ENCODE assay signal across 1 cellular context in genomic region chr9:112717669-112718331, GRCh38.
A peak's percentile ranks its signal among the peaks of the same experiment; 100 is the strongest.
TF ChIP-seq lines count a peak whose summit lies in the region.

Gene INIP (minus strand): TSS chr9:112718117. CDS start chr9:112716485, 1,632 bp downstream.

TF ChIP-seq in HepG2, 621 proteins besides CTCF, POLR2A, EP300 and RAD21 (continued from another document and continues in another):
- no peak for TF ChIP-seq NAIF1 (CRISPR knock-in tag; IDR thresholded peaks at IDR 0.05; ENCODE audit: borderline replicate concordance)
- no peak for TF ChIP-seq MTA1 (CRISPR knock-in tag; IDR thresholded peaks at IDR 0.05; ENCODE audit: borderline replicate concordance)
- TF ChIP-seq ZNF441 (CRISPR knock-in tag; IDR thresholded peaks at IDR 0.05; ENCODE audit: borderline replicate concordance): no peak
- no peak for TF ChIP-seq NCOA1 (CRISPR knock-in tag; IDR thresholded peaks at IDR 0.05)
- TF ChIP-seq, protein P1, sequence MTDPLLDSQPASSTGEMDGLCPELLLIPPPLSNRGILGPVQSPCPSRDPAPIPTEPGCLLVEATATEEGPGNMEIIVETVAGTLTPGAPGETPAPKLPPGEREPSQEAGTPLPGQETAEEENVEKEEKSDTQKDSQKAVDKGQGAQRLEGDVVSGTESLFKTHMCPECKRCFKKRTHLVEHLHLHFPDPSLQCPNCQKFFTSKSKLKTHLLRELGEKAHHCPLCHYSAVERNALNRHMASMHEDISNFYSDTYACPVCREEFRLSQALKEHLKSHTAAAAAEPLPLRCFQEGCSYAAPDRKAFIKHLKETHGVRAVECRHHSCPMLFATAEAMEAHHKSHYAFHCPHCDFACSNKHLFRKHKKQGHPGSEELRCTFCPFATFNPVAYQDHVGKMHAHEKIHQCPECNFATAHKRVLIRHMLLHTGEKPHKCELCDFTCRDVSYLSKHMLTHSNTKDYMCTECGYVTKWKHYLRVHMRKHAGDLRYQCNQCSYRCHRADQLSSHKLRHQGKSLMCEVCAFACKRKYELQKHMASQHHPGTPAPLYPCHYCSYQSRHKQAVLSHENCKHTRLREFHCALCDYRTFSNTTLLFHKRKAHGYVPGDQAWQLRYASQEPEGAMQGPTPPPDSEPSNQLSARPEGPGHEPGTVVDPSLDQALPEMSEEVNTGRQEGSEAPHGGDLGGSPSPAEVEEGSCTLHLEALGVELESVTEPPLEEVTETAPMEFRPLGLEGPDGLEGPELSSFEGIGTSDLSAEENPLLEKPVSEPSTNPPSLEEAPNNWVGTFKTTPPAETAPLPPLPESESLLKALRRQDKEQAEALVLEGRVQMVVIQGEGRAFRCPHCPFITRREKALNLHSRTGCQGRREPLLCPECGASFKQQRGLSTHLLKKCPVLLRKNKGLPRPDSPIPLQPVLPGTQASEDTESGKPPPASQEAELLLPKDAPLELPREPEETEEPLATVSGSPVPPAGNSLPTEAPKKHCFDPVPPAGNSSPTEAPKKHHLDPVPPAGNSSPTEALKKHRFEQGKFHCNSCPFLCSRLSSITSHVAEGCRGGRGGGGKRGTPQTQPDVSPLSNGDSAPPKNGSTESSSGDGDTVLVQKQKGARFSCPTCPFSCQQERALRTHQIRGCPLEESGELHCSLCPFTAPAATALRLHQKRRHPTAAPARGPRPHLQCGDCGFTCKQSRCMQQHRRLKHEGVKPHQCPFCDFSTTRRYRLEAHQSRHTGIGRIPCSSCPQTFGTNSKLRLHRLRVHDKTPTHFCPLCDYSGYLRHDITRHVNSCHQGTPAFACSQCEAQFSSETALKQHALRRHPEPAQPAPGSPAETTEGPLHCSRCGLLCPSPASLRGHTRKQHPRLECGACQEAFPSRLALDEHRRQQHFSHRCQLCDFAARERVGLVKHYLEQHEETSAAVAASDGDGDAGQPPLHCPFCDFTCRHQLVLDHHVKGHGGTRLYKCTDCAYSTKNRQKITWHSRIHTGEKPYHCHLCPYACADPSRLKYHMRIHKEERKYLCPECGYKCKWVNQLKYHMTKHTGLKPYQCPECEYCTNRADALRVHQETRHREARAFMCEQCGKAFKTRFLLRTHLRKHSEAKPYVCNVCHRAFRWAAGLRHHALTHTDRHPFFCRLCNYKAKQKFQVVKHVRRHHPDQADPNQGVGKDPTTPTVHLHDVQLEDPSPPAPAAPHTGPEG (CRISPR knock-in tag; IDR thresholded peaks at IDR 0.05): 0 out of 2 replicates have a peak, but pooled peaks have one; percentile 28
- TF ChIP-seq, protein P2, sequence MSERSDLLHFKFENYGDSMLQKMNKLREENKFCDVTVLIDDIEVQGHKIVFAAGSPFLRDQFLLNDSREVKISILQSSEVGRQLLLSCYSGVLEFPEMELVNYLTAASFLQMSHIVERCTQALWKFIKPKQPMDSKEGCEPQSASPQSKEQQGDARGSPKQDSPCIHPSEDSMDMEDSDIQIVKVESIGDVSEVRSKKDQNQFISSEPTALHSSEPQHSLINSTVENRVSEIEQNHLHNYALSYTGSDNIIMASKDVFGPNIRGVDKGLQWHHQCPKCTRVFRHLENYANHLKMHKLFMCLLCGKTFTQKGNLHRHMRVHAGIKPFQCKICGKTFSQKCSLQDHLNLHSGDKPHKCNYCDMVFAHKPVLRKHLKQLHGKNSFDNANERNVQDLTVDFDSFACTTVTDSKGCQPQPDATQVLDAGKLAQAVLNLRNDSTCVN (CRISPR knock-in tag; IDR thresholded peaks at IDR 0.05; ENCODE audit: borderline replicate concordance): no peak
- TF ChIP-seq MIXL1 (CRISPR knock-in tag; IDR thresholded peaks at IDR 0.05): no peak
- TF ChIP-seq ZNF367 (CRISPR knock-in tag; IDR thresholded peaks at IDR 0.05; ENCODE audit: borderline replicate concordance): no peak
- 0 out of 2 replicates have a peak, but pooled peaks have one; percentile 69 for TF ChIP-seq CHCHD3 (CRISPR knock-in tag; IDR thresholded peaks at IDR 0.05)
- TF ChIP-seq KDM6A (CRISPR knock-in tag; IDR thresholded peaks at IDR 0.05; ENCODE audit: low read depth): no peak
- no peak for TF ChIP-seq JUNB (CRISPR knock-in tag; IDR thresholded peaks at IDR 0.05; ENCODE audit: borderline replicate concordance)
- no peak for TF ChIP-seq BCLAF1 (IDR thresholded peaks at IDR 0.05)
- TF ChIP-seq, protein P3, sequence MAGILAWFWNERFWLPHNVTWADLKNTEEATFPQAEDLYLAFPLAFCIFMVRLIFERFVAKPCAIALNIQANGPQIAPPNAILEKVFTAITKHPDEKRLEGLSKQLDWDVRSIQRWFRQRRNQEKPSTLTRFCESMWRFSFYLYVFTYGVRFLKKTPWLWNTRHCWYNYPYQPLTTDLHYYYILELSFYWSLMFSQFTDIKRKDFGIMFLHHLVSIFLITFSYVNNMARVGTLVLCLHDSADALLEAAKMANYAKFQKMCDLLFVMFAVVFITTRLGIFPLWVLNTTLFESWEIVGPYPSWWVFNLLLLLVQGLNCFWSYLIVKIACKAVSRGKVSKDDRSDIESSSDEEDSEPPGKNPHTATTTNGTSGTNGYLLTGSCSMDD (CRISPR knock-in tag; IDR thresholded peaks at IDR 0.05): no peak
- peak; percentile 42; the same call in 1 of the 2 replicates for TF ChIP-seq ZZZ3 (CRISPR knock-in tag; IDR thresholded peaks at IDR 0.05; ENCODE audit: borderline replicate concordance)
- TF ChIP-seq TEAD3 (CRISPR knock-in tag; optimal IDR thresholded peaks at IDR 0.05; ENCODE audit: borderline replicate concordance): no peak
- TF ChIP-seq NR2C2 (CRISPR knock-in tag; IDR thresholded peaks at IDR 0.05; ENCODE audit: borderline replicate concordance): no peak; the same call in 1 of the 2 replicates
- peak; percentile 92 for TF ChIP-seq ATF1 (CRISPR knock-in tag; IDR thresholded peaks at IDR 0.05)
- TF ChIP-seq ARNT (IDR thresholded peaks at IDR 0.05): no peak
- peak; percentile 51; the same call in 1 of the 2 replicates for TF ChIP-seq TAF1 (CRISPR knock-in tag; IDR thresholded peaks at IDR 0.05)
- peak; percentile 22; the same call in 1 of the 2 replicates for TF ChIP-seq HOXA5 (CRISPR knock-in tag; IDR thresholded peaks at IDR 0.05)
- no peak for TF ChIP-seq ZNF333 (CRISPR knock-in tag; IDR thresholded peaks at IDR 0.05; ENCODE audit: borderline replicate concordance)
- no peak for TF ChIP-seq MAFK (conservative IDR thresholded peaks at IDR 0.05 in 1 of 2, IDR thresholded peaks at IDR 0.05 in 1 of 2; ENCODE audit: low read length in 2 of 2)
- peak; percentile 49 for TF ChIP-seq CBX1 (IDR thresholded peaks at IDR 0.05; ENCODE audit: low read depth)
- no peak for TF ChIP-seq FOXP1 (IDR thresholded peaks at IDR 0.05)
- TF ChIP-seq FOXP1 (CRISPR knock-in tag; IDR thresholded peaks at IDR 0.05): no peak
- TF ChIP-seq ZNF788 (CRISPR knock-in tag; IDR thresholded peaks at IDR 0.05; ENCODE audit: borderline replicate concordance): no peak; the same call in 1 of the 2 replicates
- TF ChIP-seq, protein P4, sequence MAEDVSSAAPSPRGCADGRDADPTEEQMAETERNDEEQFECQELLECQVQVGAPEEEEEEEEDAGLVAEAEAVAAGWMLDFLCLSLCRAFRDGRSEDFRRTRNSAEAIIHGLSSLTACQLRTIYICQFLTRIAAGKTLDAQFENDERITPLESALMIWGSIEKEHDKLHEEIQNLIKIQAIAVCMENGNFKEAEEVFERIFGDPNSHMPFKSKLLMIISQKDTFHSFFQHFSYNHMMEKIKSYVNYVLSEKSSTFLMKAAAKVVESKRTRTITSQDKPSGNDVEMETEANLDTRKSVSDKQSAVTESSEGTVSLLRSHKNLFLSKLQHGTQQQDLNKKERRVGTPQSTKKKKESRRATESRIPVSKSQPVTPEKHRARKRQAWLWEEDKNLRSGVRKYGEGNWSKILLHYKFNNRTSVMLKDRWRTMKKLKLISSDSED (CRISPR knock-in tag; IDR thresholded peaks at IDR 0.05): no peak
- TF ChIP-seq, protein P5, sequence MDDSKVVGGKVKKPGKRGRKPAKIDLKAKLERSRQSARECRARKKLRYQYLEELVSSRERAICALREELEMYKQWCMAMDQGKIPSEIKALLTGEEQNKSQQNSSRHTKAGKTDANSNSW (CRISPR knock-in tag; IDR thresholded peaks at IDR 0.05; ENCODE audit: borderline replicate concordance): no peak
- TF ChIP-seq CCAR2 (optimal IDR thresholded peaks at IDR 0.05; ENCODE audit: low read depth, low read length): no peak
- TF ChIP-seq TRIM22 (IDR thresholded peaks at IDR 0.05): no peak
- TF ChIP-seq, protein P6, sequence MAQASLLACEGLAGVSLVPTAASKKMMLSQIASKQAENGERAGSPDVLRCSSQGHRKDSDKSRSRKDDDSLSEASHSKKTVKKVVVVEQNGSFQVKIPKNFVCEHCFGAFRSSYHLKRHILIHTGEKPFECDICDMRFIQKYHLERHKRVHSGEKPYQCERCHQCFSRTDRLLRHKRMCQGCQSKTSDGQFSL (CRISPR knock-in tag; IDR thresholded peaks at IDR 0.05): no peak
- no peak for TF ChIP-seq KDM1A (CRISPR knock-in tag; IDR thresholded peaks at IDR 0.05)
- no peak for TF ChIP-seq NFE2 (CRISPR knock-in tag; IDR thresholded peaks at IDR 0.05)
- TF ChIP-seq AGO1 (IDR thresholded peaks at IDR 0.05; ENCODE audit: low read depth, low read length, poor library complexity, severe bottlenecking): peak; percentile 38
- TF ChIP-seq TCF7 (IDR thresholded peaks at IDR 0.05; ENCODE audit: low read depth): no peak
- no peak for TF ChIP-seq ARID2 (CRISPR knock-in tag; IDR thresholded peaks at IDR 0.05; ENCODE audit: borderline replicate concordance)
- no peak for TF ChIP-seq NCOR1 (IDR thresholded peaks at IDR 0.05; ENCODE audit: borderline replicate concordance, low read length)
- no peak for TF ChIP-seq RBM39 (IDR thresholded peaks at IDR 0.05; ENCODE audit: low read depth, low read length, poor library complexity, severe bottlenecking)
- no peak for TF ChIP-seq FOSL1 (CRISPR knock-in tag; IDR thresholded peaks at IDR 0.05; ENCODE audit: borderline replicate concordance)
- no peak for TF ChIP-seq ZSCAN22 (CRISPR knock-in tag; IDR thresholded peaks at IDR 0.05)
- peak; percentile 95 for TF ChIP-seq SP4 (CRISPR knock-in tag; IDR thresholded peaks at IDR 0.05)
- no peak for TF ChIP-seq FOXA1 (IDR thresholded peaks at IDR 0.05)
- TF ChIP-seq FOXA1 (CRISPR knock-in tag; IDR thresholded peaks at IDR 0.05): no peak
- no peak for TF ChIP-seq ZNF3 (CRISPR knock-in tag; IDR thresholded peaks at IDR 0.05)
- no peak for TF ChIP-seq THRA (CRISPR knock-in tag; IDR thresholded peaks at IDR 0.05; ENCODE audit: borderline replicate concordance)
- TF ChIP-seq ISL2 (CRISPR knock-in tag; IDR thresholded peaks at IDR 0.05): no peak
- TF ChIP-seq SNRNP70 (IDR thresholded peaks at IDR 0.05; ENCODE audit: low read depth, low read length): no peak
- 0 out of 2 replicates have a peak, but pooled peaks have one; percentile 34 for TF ChIP-seq AHR (CRISPR knock-in tag; IDR thresholded peaks at IDR 0.05)
- TF ChIP-seq ZNF510 (CRISPR knock-in tag; IDR thresholded peaks at IDR 0.05; ENCODE audit: low read depth): no peak
- TF ChIP-seq ZNF10 (CRISPR knock-in tag; IDR thresholded peaks at IDR 0.05; ENCODE audit: borderline replicate concordance, low read depth): no peak
- no peak for TF ChIP-seq NR3C1 (CRISPR knock-in tag; IDR thresholded peaks at IDR 0.05)
- 0 out of 2 replicates have a peak, but pooled peaks have one; percentile 45 for TF ChIP-seq CAMTA2 (CRISPR knock-in tag; IDR thresholded peaks at IDR 0.05; ENCODE audit: borderline replicate concordance)
- TF ChIP-seq, protein P7, sequence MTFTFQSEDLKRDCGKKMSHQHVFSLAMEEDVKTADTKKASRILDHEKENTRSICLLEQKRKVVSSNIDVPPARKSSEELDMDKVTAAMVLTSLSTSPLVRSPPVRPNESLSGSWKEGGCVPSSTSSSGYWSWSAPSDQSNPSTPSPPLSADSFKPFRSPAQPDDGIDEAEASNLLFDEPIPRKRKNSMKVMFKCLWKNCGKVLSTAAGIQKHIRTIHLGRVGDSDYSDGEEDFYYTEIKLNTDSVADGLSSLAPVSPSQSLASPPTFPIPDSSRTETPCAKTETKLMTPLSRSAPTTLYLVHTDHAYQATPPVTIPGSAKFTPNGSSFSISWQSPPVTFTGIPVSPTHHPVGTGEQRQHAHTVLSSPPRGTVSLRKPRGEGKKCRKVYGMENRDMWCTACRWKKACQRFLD (CRISPR knock-in tag; IDR thresholded peaks at IDR 0.05; ENCODE audit: borderline replicate concordance): 0 out of 2 replicates have a peak, but pooled peaks have one; percentile 67
